Comparison of ENCODE assay signal across 19 cellular contexts in genomic region chr17:81479175-81479574, GRCh38. TPM values are rescaled to one million over a fixed set of nuclear protein-coding genes. Genes with fewer than 3 reads are reported as not detected.
DNase-seq lines count a peak whose midpoint lies in the region; ATAC-seq and TF ChIP-seq lines count a peak whose summit lies in the region.
"Had no signal": no experiment of that assay in that cellular context is flagged by ENCODE, and none has a peak within 500 bp of the region (broad histone marks: within the 10 kb centered on the region; RNA-seq: fewer than 3 reads in every experiment).

No MANE protein-coding gene starts in this region.

- intact Hi-C loops in natural killer cell (cut with micrococcal nuclease), result no loop called here

- no peak overlapping the region for H2BK12ac ChIP-seq in mesenchymal stem cell (ENCODE audit: low read length in 2 of 2)

- WGBS in mesenchymal stem cell, result 90% methylated on average over 11 of the region's 11 CpGs

- no peak overlapping the region for H3K4me2 ChIP-seq in mesenchymal stem cell (ENCODE audit: low read length, poor library complexity, severe bottlenecking)

- H3K27ac ChIP-seq in SJCRH30, result no peak overlapping the region
- H3K27ac ChIP-seq in mesenchymal stem cell (ENCODE audit: low read length, poor library complexity, severe bottlenecking), result no peak overlapping the region
- H3K27ac ChIP-seq: HL-60 had no signal

- H3K4me1 ChIP-seq in SJCRH30 (peaks cover 18% of the 10 kb centered on the region), mesenchymal stem cell (ENCODE audit: control insufficient read depth, insufficient read depth, low read depth, low read length) (peaks cover 39% of the 10 kb centered on the region)

- H3K79me1 ChIP-seq in mesenchymal stem cell (replicated peaks; ENCODE audit: low read length, poor library complexity, severe bottlenecking), result peaks cover 2% of the 10 kb centered on the region

- TF ChIP-seq CTCF in natural killer cell (IDR thresholded peaks at IDR 0.05) (no peak), type B pancreatic cell (conservative IDR thresholded peaks at IDR 0.05) (no peak)

- no peak for ATAC-seq in natural killer cell
- no peak for ATAC-seq in natural killer cell treated with Interleukin-12 subunit alpha and Interleukin-12 subunit beta and Interleukin-15 and Interleukin-18, amount 100 ng/mL, for 72 hours

- H3K9me3 Mint-ChIP-seq in natural killer cell (no peaks in the 10 kb centered on the region), type B pancreatic cell (no peaks in the 10 kb centered on the region)
- H3K9me3 Mint-ChIP-seq in natural killer cell treated with Interleukin-12 subunit alpha and Interleukin-12 subunit beta and Interleukin-15 and Interleukin-18, amount 100 ng/mL, for 72 hours, result no peaks in the 10 kb centered on the region
- H3K9me3 Mint-ChIP-seq: CD8-positive, alpha-beta memory T cell; HFFc6 had no signal

- H3K27me3 Mint-ChIP-seq in natural killer cell (ENCODE audit: low read depth in 2 of 2) (peaks cover 22% of the 10 kb centered on the region in 2 donors), type B pancreatic cell (peaks cover 14% of the 10 kb centered on the region)
- H3K27me3 Mint-ChIP-seq in natural killer cell treated with Interleukin-12 subunit alpha and Interleukin-12 subunit beta and Interleukin-15 and Interleukin-18, amount 100 ng/mL, for 72 hours, result peaks cover 7 to 15% of the 10 kb centered on the region in 2 donors

- H3K9ac ChIP-seq in mesenchymal stem cell (ENCODE audit: low read length), result no peak overlapping the region

- no peak overlapping the region for H3K14ac ChIP-seq in mesenchymal stem cell (ENCODE audit: low read length in 2 of 2)

- no peak overlapping the region for H3K4ac ChIP-seq in mesenchymal stem cell (ENCODE audit: low read depth in 1 of 2, low read length in 2 of 2)

- H3K18ac ChIP-seq in mesenchymal stem cell (ENCODE audit: low read depth in 1 of 2, low read length in 2 of 2), result no peak overlapping the region

- H2BK15ac ChIP-seq in mesenchymal stem cell (ENCODE audit: low read depth, poor library complexity, severe bottlenecking), result no peak overlapping the region

- no peak overlapping the region for H3K23ac ChIP-seq in mesenchymal stem cell (ENCODE audit: low read length in 2 of 2)

- H3K36me3 ChIP-seq in SJCRH30 (no peaks in the 10 kb centered on the region), mesenchymal stem cell (ENCODE audit: control insufficient read depth in 1 of 2, insufficient read depth in 2 of 2, low read depth in 1 of 2, low read length in 2 of 2) (no peaks in the 10 kb centered on the region)

- no peaks in the 10 kb centered on the region for H3K27me3 ChIP-seq in SJCRH30
- peaks cover 0 to 10% of the 10 kb centered on the region in 2 experiments for H3K27me3 ChIP-seq in mesenchymal stem cell (ENCODE audit: control insufficient read depth in 1 of 2, insufficient read depth in 1 of 2, low read length in 2 of 2)

- H3K9me3 ChIP-seq in SJCRH30 (replicated peaks), result no peaks in the 10 kb centered on the region
- H3K9me3 ChIP-seq in mesenchymal stem cell (ENCODE audit: control insufficient read depth, low read length), result peaks cover 5% of the 10 kb centered on the region

- H2AFZ ChIP-seq in mesenchymal stem cell (ENCODE audit: low read depth, low read length), result no peak overlapping the region

- no peak overlapping the region for H4K8ac ChIP-seq in mesenchymal stem cell (ENCODE audit: low read length)

- peak overlapping the region; percentile 40 for H3K4me3 Mint-ChIP-seq in natural killer cell
- H3K4me3 Mint-ChIP-seq in natural killer cell treated with Interleukin-12 subunit alpha and Interleukin-12 subunit beta and Interleukin-15 and Interleukin-18, amount 100 ng/mL, for 72 hours, result no peak overlapping the region
- peak overlapping the region; percentile 58 for H3K4me3 Mint-ChIP-seq in type B pancreatic cell
- H3K4me3 Mint-ChIP-seq: HFFc6 had no signal

- DNase-seq in natural killer cell (no peak), SJCRH30 (peak; percentile 76 to 87), mesenchymal stem cell (no peak), type B pancreatic cell (ENCODE audit: extremely low spot score, unreplicated experiment) (no peak), AG08395 (ENCODE audit: low spot score) (no peak), hippocampal formation (lab: John Stamatoyannopoulos, UW) (no peak), NCI-H748 treated with DMSO at 0.1 percent for 48 hours (lab: John Stamatoyannopoulos, UW) (no peak)
- DNase-seq in natural killer cell treated with Interleukin-12 subunit alpha and Interleukin-12 subunit beta and Interleukin-15 and Interleukin-18, amount 100 ng/mL, for 72 hours (ENCODE audit: low spot score), result no peak
- DNase-seq: AML-193; CD8-positive, alpha-beta memory T cell; EL; HFFc6; KG1; NCI-H1105; NCI-H187; NCI-H510A; NK-92 treated with Interleukin-12 subunit alpha and Interleukin-12 subunit beta, amount 100 ng/mL, for 24 hours had no signal

- H3K27ac Mint-ChIP-seq in natural killer cell (no peak overlapping the region), type B pancreatic cell (peak overlapping the region; percentile 46)
- no peak overlapping the region for H3K27ac Mint-ChIP-seq in natural killer cell treated with Interleukin-12 subunit alpha and Interleukin-12 subunit beta and Interleukin-15 and Interleukin-18, amount 100 ng/mL, for 72 hours

- H3K4me1 Mint-ChIP-seq in natural killer cell (peaks cover 12 to 19% of the 10 kb centered on the region in 2 donors), type B pancreatic cell (ENCODE audit: unreplicated experiment) (peaks cover 26% of the 10 kb centered on the region)
- peaks cover 0 to 9% of the 10 kb centered on the region in 2 donors for H3K4me1 Mint-ChIP-seq in natural killer cell treated with Interleukin-12 subunit alpha and Interleukin-12 subunit beta and Interleukin-15 and Interleukin-18, amount 100 ng/mL, for 72 hours (ENCODE audit: low read depth in 2 of 2)

- no peak overlapping the region for H3K4me3 ChIP-seq in SJCRH30
- no peak overlapping the region for H3K4me3 ChIP-seq in mesenchymal stem cell (ENCODE audit: insufficient read depth in 1 of 2, low read depth in 1 of 2, low read length in 2 of 2)

- H2BK5ac ChIP-seq in mesenchymal stem cell (ENCODE audit: low read depth, low read length, poor library complexity, severe bottlenecking), result no peak overlapping the region

- no peak overlapping the region for H2BK120ac ChIP-seq in mesenchymal stem cell (ENCODE audit: low read depth, low read length)

- H4K91ac ChIP-seq in mesenchymal stem cell (ENCODE audit: low read length), result peak overlapping the region; percentile 27

- H3K36me3 Mint-ChIP-seq in natural killer cell (no peaks in the 10 kb centered on the region), type B pancreatic cell (no peaks in the 10 kb centered on the region)
- H3K36me3 Mint-ChIP-seq in natural killer cell treated with Interleukin-12 subunit alpha and Interleukin-12 subunit beta and Interleukin-15 and Interleukin-18, amount 100 ng/mL, for 72 hours, result no peaks in the 10 kb centered on the region
- H3K36me3 Mint-ChIP-seq: CD8-positive, alpha-beta memory T cell had no signal

- no peak overlapping the region for H2AK5ac ChIP-seq in mesenchymal stem cell (ENCODE audit: low read length, severe bottlenecking)

RNA-seq across cellular contexts. Expression of gene ACTG1, which starts 33.4 kb away (rescaled TPM):
- 1,000 to 10,000 TPM; 1,401 to 1,901 (median 1,735) TPM for total RNA-seq in natural killer cell
- total RNA-seq in natural killer cell treated with Interleukin-12 subunit alpha and Interleukin-12 subunit beta and Interleukin-15 and Interleukin-18, amount 100 ng/mL, for 72 hours, result 1,000 to 10,000 TPM; 4,962 to 5,145 TPM
- total RNA-seq in SJCRH30 (2014; rRNA removed; shearing (Covaris generic)), result 2,768 and 3,121 TPM in 2 replicates
- polyA plus RNA-seq in mesenchymal stem cell (2013, experiment 1 of 2), result 7,126 TPM
- polyA plus RNA-seq in mesenchymal stem cell (2013, experiment 2 of 2), result 6,723 TPM
- 3,089 and 3,451 TPM in 2 replicates for total RNA-seq in type B pancreatic cell (ENCODE audit: low replicate concordance)

RNA-seq across cellular contexts. Expression of gene FSCN2, which starts 49.0 kb away (rescaled TPM):
- total RNA-seq in natural killer cell, result 1 to 10 TPM in 2 of 3 donors, under 1 TPM in 1; 0.26 to 2.6 (median 1.0) TPM
- under 1 TPM; 0.21 to 0.64 TPM for total RNA-seq in natural killer cell treated with Interleukin-12 subunit alpha and Interleukin-12 subunit beta and Interleukin-15 and Interleukin-18, amount 100 ng/mL, for 72 hours
- 0.43 and 0.61 TPM in 2 replicates for total RNA-seq in SJCRH30 (2014; rRNA removed; shearing (Covaris generic))
- 0.23 TPM for polyA plus RNA-seq in mesenchymal stem cell (2013, experiment 1 of 2)
- 0.15 TPM for polyA plus RNA-seq in mesenchymal stem cell (2013, experiment 2 of 2)
- 3.6 and 3.8 TPM in 2 replicates for total RNA-seq in type B pancreatic cell (ENCODE audit: low replicate concordance)
- total RNA-seq: MCF 10A had no signal
- polyA plus RNA-seq: CD8-positive, alpha-beta memory T cell had no signal

Comparison
In these comparisons a context has a peak if more than half of its experiments do, and no peak if none do; other contexts are left out.
1. DNase-seq: peak in SJCRH30 (2 of 2); none in natural killer cell (single experiment), natural killer cell treated with Interleukin-12 subunit alpha and Interleukin-12 subunit beta and Interleukin-15 and Interleukin-18, amount 100 ng/mL, for 72 hours (single experiment), mesenchymal stem cell (single experiment), type B pancreatic cell (single experiment), AG08395 (single experiment), hippocampal formation (0 of 2) and NCI-H748 treated with DMSO at 0.1 percent for 48 hours (single experiment).